Comparison of ENCODE assay signal across 8 cellular contexts in genomic region chr17:63621684-63622570, GRCh38. TPM values are rescaled to one million over a fixed set of nuclear protein-coding genes. Genes with fewer than 3 reads are reported as not detected.
DNase-seq lines count a peak whose midpoint lies in the region; ATAC-seq, FAIRE-seq and TF ChIP-seq lines count a peak whose summit lies in the region.

Gene MAP3K3, plus strand, starts transcription at chr17:63622417. Its CDS starts 343 bp downstream, at chr17:63622760.

- WGBS in adrenal gland, 4 donors, result 0 to 1% (median 0%) methylated on average over 15 to 75 of the region's 75 CpGs
- WGBS in trophoblast cell (ENCODE audit: extremely low coverage, insufficient coverage, insufficient read length), result no CpG with 5 or more reads among the region's 75 CpGs
- 0% methylated on average over 60 of the region's 75 CpGs; no CpG with 5 or more reads in 1 of the 2 donors for WGBS in transverse colon (ENCODE audit: low coverage in 1 of 2), 2 donors

- peak within 1 kb of the TSS; percentile 48 for H3K18ac ChIP-seq in trophoblast cell (ENCODE audit: low read length)

- peak within 1 kb of the TSS; percentile 79 for H2AFZ ChIP-seq in trophoblast cell (ENCODE audit: insufficient read depth, low read length, poor library complexity)

- peak within 1 kb of the TSS; percentile 25 for H2BK5ac ChIP-seq in trophoblast cell (ENCODE audit: low read depth, low read length, poor library complexity)

- peak within 1 kb of the TSS; percentile 80 for H3K4me2 ChIP-seq in trophoblast cell (ENCODE audit: low read length)

- peak; percentile 94 for DNase-seq in GM12892 (ENCODE audit: insufficient read length)
- DNase-seq in NCI-H146 (lab: John Stamatoyannopoulos, UW), result peak; percentile 100
- DNase-seq in T-helper 1 cell, result peak; percentile 95 to 100 (median 97)
- peak; percentile 98 to 100 (median 100) for DNase-seq in adrenal gland
- DNase-seq in cardiac septum (ENCODE audit: low spot score), result peak; percentile 100
- peak; percentile 100 for DNase-seq in trophoblast cell
- peak; percentile 99 for DNase-seq in transverse colon

- peak within 1 kb of the TSS; percentile 57 for H3K9ac ChIP-seq in trophoblast cell (ENCODE audit: low read length)

- no peak within 1 kb of the TSS for H2BK12ac ChIP-seq in trophoblast cell (ENCODE audit: low read length)

- H3K36me3 ChIP-seq in adrenal gland (replicated peaks in 1 of 2), result no peaks in the 10 kb centered on the region
- no peaks in the 10 kb centered on the region for H3K36me3 ChIP-seq in trophoblast cell (ENCODE audit: control insufficient read depth in 1 of 2, insufficient read depth in 2 of 2, low read length in 2 of 2)
- no peaks in the 10 kb centered on the region for H3K36me3 ChIP-seq in transverse colon

- H4K12ac ChIP-seq in trophoblast cell (ENCODE audit: low read depth, low read length), result peak within 1 kb of the TSS; percentile 68

- in situ Hi-C loops in transverse colon (cut with MboI; ENCODE audit: low pct_ligation_motif_present in 1 of 4, low pct_unique_long_range_greater_than_20kb in 1 of 4, low sequenced_read_pairs in 3 of 4), result no loop called here

- peaks cover 3% of the 10 kb centered on the region for H3K79me1 ChIP-seq in trophoblast cell (ENCODE audit: low read length)

- no peaks in the 10 kb centered on the region for H3K9me3 ChIP-seq in adrenal gland (replicated peaks in 1 of 3)
- no peaks in the 10 kb centered on the region for H3K9me3 ChIP-seq in trophoblast cell (ENCODE audit: insufficient read depth, low read depth, low read length)
- H3K9me3 ChIP-seq in transverse colon, result no peaks in the 10 kb centered on the region

- H3K23ac ChIP-seq in trophoblast cell (ENCODE audit: low read length), result no peak within 1 kb of the TSS

- H3K27ac ChIP-seq in adrenal gland (peak within 1 kb of the TSS in 4 of 5 donors; percentile 68 to 97 (median 82)), trophoblast cell (ENCODE audit: low read depth, low read length) (peak within 1 kb of the TSS; percentile 48), transverse colon (peak within 1 kb of the TSS; percentile 84 to 93 (median 90))

- TF ChIP-seq POLR2A in GM12892 (IDR thresholded peaks at IDR 0.05; ENCODE audit: low read depth, low read length) (peak; percentile 92), adrenal gland (IDR thresholded peaks at IDR 0.05) (peak; percentile 68 to 84), transverse colon (IDR thresholded peaks at IDR 0.05) (peak; percentile 68)

- peak within 1 kb of the TSS; percentile 3 for H2BK120ac ChIP-seq in trophoblast cell (ENCODE audit: insufficient read depth, low read length, poor library complexity)

- peak; percentile 87 for ATAC-seq in HG02852 (IDR thresholded peaks at IDR 0.05; ENCODE audit: unreplicated experiment)

- peak in 2 of 6 experiments; percentile 20 to 33 for TF ChIP-seq CTCF in adrenal gland (IDR thresholded peaks at IDR 0.05)
- TF ChIP-seq CTCF in transverse colon (IDR thresholded peaks at IDR 0.05), result peak in 1 of 5 experiments; percentile 19

- FAIRE-seq in GM12892 (lab: Jason Lieb, UNC), result peak; percentile 96

- peak within 1 kb of the TSS; percentile 72 for H3K14ac ChIP-seq in trophoblast cell (ENCODE audit: low read length)

- intact Hi-C loops in adrenal gland (cut with DNase I), result loop anchor here (5.0 to 10.0 kb wide), 2 partner anchors 73 to 75 kb away; no protein-coding TSS in a partner anchor
- intact Hi-C loops in cardiac septum (cut with DNase I), result loop anchor here (5.0 kb wide), 2 partner anchors 75 to 150 kb away; partner anchors contain the start of genes CCDC47 and DDX42
- intact Hi-C loops in transverse colon (cut with DNase I; ENCODE audit: low total_unique reads), result loop anchor here (10.0 kb wide), 1 partner anchor 73 kb away; no protein-coding TSS in a partner anchor

- TF ChIP-seq EP300 in transverse colon (IDR thresholded peaks at IDR 0.05; ENCODE audit: low read depth), result no peak

- no peak within 1 kb of the TSS for H2AK5ac ChIP-seq in trophoblast cell (ENCODE audit: low read length)

- peak within 1 kb of the TSS; percentile 22 for H3K4ac ChIP-seq in trophoblast cell (ENCODE audit: low read depth, low read length)

- no peaks in the 10 kb centered on the region for H3K27me3 ChIP-seq in adrenal gland
- H3K27me3 ChIP-seq in trophoblast cell (ENCODE audit: insufficient read depth, low read length), result no peaks in the 10 kb centered on the region
- H3K27me3 ChIP-seq in transverse colon, result no peaks in the 10 kb centered on the region

- no peaks in the 10 kb centered on the region for H3K79me2 ChIP-seq in trophoblast cell (ENCODE audit: control insufficient read depth, insufficient read depth, low read length, poor library complexity)

- H4K91ac ChIP-seq in trophoblast cell (ENCODE audit: low read depth, low read length), result peak within 1 kb of the TSS; percentile 71

- H3K4me1 ChIP-seq in adrenal gland (replicated peaks in 1 of 2) (peaks cover 8 to 41% of the 10 kb centered on the region in 2 donors), trophoblast cell (ENCODE audit: control insufficient read depth in 1 of 2, insufficient read depth in 2 of 2, low read length in 2 of 2) (no peaks in the 10 kb centered on the region), transverse colon (peaks cover 11 to 34% (median 25%) of the 10 kb centered on the region in 4 donors)

- peak within 1 kb of the TSS; percentile 31 to 90 (median 75) for H3K4me3 ChIP-seq in adrenal gland
- H3K4me3 ChIP-seq in trophoblast cell (ENCODE audit: low read depth, low read length), result peak within 1 kb of the TSS; percentile 97
- peak within 1 kb of the TSS; percentile 73 to 83 (median 82) for H3K4me3 ChIP-seq in transverse colon

- H4K8ac ChIP-seq in trophoblast cell (ENCODE audit: low read depth, low read length), result peak within 1 kb of the TSS; percentile 87

RNA-seq across cellular contexts. Expression of gene MAP3K3, which starts in this region (rescaled TPM):
- polyA plus RNA-seq in GM12892 (2012; ENCODE audit: missing spikeins), result 11.3 TPM
- total RNA-seq in adrenal gland (10 to 100 TPM; 21.2 to 47.1 (median 36.8) TPM), cardiac septum (101 TPM), transverse colon (10 to 100 TPM; 15.7 to 32.1 (median 24.7) TPM)
- polyA plus RNA-seq in adrenal gland, result 10 to 100 TPM; 11.6 to 32.3 (median 15.6) TPM
- polyA plus RNA-seq in trophoblast cell (2013), result 8.1 and 8.2 TPM in 2 replicates

Comparison
In these comparisons a context has a peak if more than half of its experiments do, and no peak if none do; other contexts are left out.
1. Peak in every context shown above with its lines: DNase-seq, ATAC-seq, H3K4me3 ChIP-seq and H3K27ac ChIP-seq.